9 cellular contexts compared by ENCODE assay signal in genomic region chr2:8551622-8552074, GRCh38.
DNase-seq lines count a peak whose midpoint lies in the region; ATAC-seq lines count a peak whose summit lies in the region.
"Had no signal": no experiment of that assay in that cellular context is flagged by ENCODE, and none has a peak within 500 bp of the region (broad histone marks: within the 10 kb centered on the region; RNA-seq: fewer than 3 reads in every experiment).

No MANE protein-coding gene starts in this region.

- in situ Hi-C loops in KBM-7 (cut with MboI; ENCODE audit: low pct_unique_long_range_greater_than_20kb, low sequenced_read_pairs): no loop called here

- H3K27me3 Mint-ChIP-seq in activated T-cell treated with anti-CD3 and anti-CD28 coated beads, Interleukin-2, amount 50 U/mL, for 4 hours (ENCODE audit: low read depth): peaks cover 3% of the 10 kb centered on the region
- H3K27me3 Mint-ChIP-seq in activated naive CD8-positive, alpha-beta T cell treated with anti-CD3 and anti-CD28 coated beads for 36 hours: peaks cover 4% of the 10 kb centered on the region

- ATAC-seq in activated T-cell treated with anti-CD3 and anti-CD28 coated beads, Interleukin-2, amount 50 U/mL, for 4 hours: peak; percentile 69 to 89
- peak; percentile 66 for ATAC-seq in HG03045 (IDR thresholded peaks at IDR 0.05; ENCODE audit: unreplicated experiment)
- ATAC-seq in stimulated activated naive CD8-positive, alpha-beta T cell treated with anti-CD3 and anti-CD28 coated beads, Interleukin-15, Interleukin-2, amounts not matched to agents 100 U/mL and 50 U/mL, for 24 hours: peak; percentile 86

- DNase-seq in activated T-cell treated with anti-CD3 and anti-CD28 coated beads, Interleukin-2, amount 50 U/mL, for 4 hours: no peak
- DNase-seq in activated T-cell treated with anti-CD3 and anti-CD28 coated beads for 4 hours (no peak), NCI-H1105 treated with DMSO at 0.1 percent for 48 hours (lab: John Stamatoyannopoulos, UW) (no peak), KBM-7 (no peak)
- peak; percentile 54 for DNase-seq in activated naive CD8-positive, alpha-beta T cell treated with anti-CD3 and anti-CD28 coated beads for 36 hours
- DNase-seq in stimulated activated naive CD8-positive, alpha-beta T cell treated with anti-CD3 and anti-CD28 coated beads, Interleukin-15, Interleukin-2, amounts not matched to agents 100 U/mL and 50 U/mL, for 24 hours: peak; percentile 55
- DNase-seq in stimulated activated CD4-positive, alpha-beta T cell treated with anti-CD3 and anti-CD28 coated beads, Interleukin-1b, Interleukin-23, amount 100 ng/mL, for 48 hours: no peak
- DNase-seq: WERI-Rb-1 had no signal

- H3K36me3 Mint-ChIP-seq in activated T-cell treated with anti-CD3 and anti-CD28 coated beads, Interleukin-2, amount 50 U/mL, for 4 hours (ENCODE audit: insufficient read depth): no peaks in the 10 kb centered on the region
- H3K36me3 Mint-ChIP-seq in activated naive CD8-positive, alpha-beta T cell treated with anti-CD3 and anti-CD28 coated beads for 36 hours: no peaks in the 10 kb centered on the region

- peaks cover 27% of the 10 kb centered on the region for H3K4me1 Mint-ChIP-seq in activated T-cell treated with anti-CD3 and anti-CD28 coated beads, Interleukin-2, amount 50 U/mL, for 4 hours (ENCODE audit: low read depth)
- peaks cover 21% of the 10 kb centered on the region for H3K4me1 Mint-ChIP-seq in activated naive CD8-positive, alpha-beta T cell treated with anti-CD3 and anti-CD28 coated beads for 36 hours

- no peak overlapping the region for H3K4me3 Mint-ChIP-seq in activated T-cell treated with anti-CD3 and anti-CD28 coated beads, Interleukin-2, amount 50 U/mL, for 4 hours
- no peak overlapping the region for H3K4me3 Mint-ChIP-seq in activated naive CD8-positive, alpha-beta T cell treated with anti-CD3 and anti-CD28 coated beads for 36 hours

- peak overlapping the region; percentile 46 for H3K27ac Mint-ChIP-seq in activated naive CD8-positive, alpha-beta T cell treated with anti-CD3 and anti-CD28 coated beads for 36 hours

- H3K9me3 Mint-ChIP-seq in activated T-cell treated with anti-CD3 and anti-CD28 coated beads, Interleukin-2, amount 50 U/mL, for 4 hours: no peaks in the 10 kb centered on the region
- H3K9me3 Mint-ChIP-seq in activated naive CD8-positive, alpha-beta T cell treated with anti-CD3 and anti-CD28 coated beads for 36 hours: peaks cover 3% of the 10 kb centered on the region

Comparison
In these comparisons a context has a peak if more than half of its experiments do, and no peak if none do; other contexts are left out.
1. DNase-seq: peak in activated naive CD8-positive, alpha-beta T cell treated with anti-CD3 and anti-CD28 coated beads for 36 hours (single experiment) and stimulated activated naive CD8-positive, alpha-beta T cell treated with anti-CD3 and anti-CD28 coated beads, Interleukin-15, Interleukin-2, amounts not matched to agents 100 U/mL and 50 U/mL, for 24 hours (single experiment); none in activated T-cell treated with anti-CD3 and anti-CD28 coated beads, Interleukin-2, amount 50 U/mL, for 4 hours (single experiment), activated T-cell treated with anti-CD3 and anti-CD28 coated beads for 4 hours (single experiment), NCI-H1105 treated with DMSO at 0.1 percent for 48 hours (single experiment), stimulated activated CD4-positive, alpha-beta T cell treated with anti-CD3 and anti-CD28 coated beads, Interleukin-1b, Interleukin-23, amount 100 ng/mL, for 48 hours (single experiment) and KBM-7 (single experiment).
2. Peak in every context shown above with its lines, with median percentiles within 50 percentile points of each other: ATAC-seq.